ENCODE assay signal across 1 cellular context in the genomic region with DNA sequence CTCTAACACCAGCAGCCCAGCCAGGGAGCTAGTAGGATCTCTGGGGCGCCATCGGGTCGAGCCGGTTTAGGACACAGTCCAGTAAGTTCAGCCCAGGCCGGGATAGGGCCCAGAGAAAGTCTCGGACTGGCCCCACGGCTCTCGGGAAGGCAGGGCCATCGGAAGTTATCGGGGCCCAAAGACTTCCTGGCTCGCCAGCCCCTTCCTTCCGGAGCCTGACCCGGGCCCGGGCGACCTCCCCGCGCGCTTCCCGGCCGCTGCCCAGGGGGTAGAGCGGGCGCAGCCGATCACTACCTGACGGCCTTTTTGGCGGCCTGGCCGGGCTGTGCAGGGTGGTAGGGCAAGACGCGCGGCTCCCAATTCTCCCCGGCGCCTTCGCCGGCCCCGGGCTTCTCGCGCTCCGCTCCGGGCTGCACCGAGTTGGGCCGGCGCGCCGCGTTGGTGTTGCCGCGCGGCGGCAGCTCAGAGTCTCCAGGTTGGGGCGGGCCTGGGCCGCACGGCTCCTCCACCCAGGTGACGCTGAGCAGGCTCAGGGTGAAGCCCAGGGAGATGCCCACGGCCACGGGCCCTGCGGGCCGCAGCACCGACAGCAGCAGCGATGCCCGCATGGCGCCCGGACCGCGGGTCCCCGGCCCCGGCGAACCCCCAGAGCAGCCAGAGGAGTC.
TF ChIP-seq lines count a peak whose summit lies in the region.

No MANE protein-coding gene starts in this region.

TF ChIP-seq in HepG2, 621 proteins besides CTCF, POLR2A, EP300 and RAD21 (continued from another document and continues in another):
- no peak for TF ChIP-seq ZNF256 (CRISPR knock-in tag; conservative IDR thresholded peaks at IDR 0.05)
- TF ChIP-seq ZBTB49 (CRISPR knock-in tag; IDR thresholded peaks at IDR 0.05; ENCODE audit: borderline replicate concordance) = no peak
- no peak for TF ChIP-seq ZSCAN29 (CRISPR knock-in tag; conservative IDR thresholded peaks at IDR 0.05)
- TF ChIP-seq ZBTB44 (CRISPR knock-in tag; IDR thresholded peaks at IDR 0.05) = no peak
- TF ChIP-seq, protein P1, sequence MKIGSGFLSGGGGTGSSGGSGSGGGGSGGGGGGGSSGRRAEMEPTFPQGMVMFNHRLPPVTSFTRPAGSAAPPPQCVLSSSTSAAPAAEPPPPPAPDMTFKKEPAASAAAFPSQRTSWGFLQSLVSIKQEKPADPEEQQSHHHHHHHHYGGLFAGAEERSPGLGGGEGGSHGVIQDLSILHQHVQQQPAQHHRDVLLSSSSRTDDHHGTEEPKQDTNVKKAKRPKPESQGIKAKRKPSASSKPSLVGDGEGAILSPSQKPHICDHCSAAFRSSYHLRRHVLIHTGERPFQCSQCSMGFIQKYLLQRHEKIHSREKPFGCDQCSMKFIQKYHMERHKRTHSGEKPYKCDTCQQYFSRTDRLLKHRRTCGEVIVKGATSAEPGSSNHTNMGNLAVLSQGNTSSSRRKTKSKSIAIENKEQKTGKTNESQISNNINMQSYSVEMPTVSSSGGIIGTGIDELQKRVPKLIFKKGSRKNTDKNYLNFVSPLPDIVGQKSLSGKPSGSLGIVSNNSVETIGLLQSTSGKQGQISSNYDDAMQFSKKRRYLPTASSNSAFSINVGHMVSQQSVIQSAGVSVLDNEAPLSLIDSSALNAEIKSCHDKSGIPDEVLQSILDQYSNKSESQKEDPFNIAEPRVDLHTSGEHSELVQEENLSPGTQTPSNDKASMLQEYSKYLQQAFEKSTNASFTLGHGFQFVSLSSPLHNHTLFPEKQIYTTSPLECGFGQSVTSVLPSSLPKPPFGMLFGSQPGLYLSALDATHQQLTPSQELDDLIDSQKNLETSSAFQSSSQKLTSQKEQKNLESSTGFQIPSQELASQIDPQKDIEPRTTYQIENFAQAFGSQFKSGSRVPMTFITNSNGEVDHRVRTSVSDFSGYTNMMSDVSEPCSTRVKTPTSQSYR (CRISPR knock-in tag; IDR thresholded peaks at IDR 0.05; ENCODE audit: borderline replicate concordance) = no peak
- TF ChIP-seq, protein P2, sequence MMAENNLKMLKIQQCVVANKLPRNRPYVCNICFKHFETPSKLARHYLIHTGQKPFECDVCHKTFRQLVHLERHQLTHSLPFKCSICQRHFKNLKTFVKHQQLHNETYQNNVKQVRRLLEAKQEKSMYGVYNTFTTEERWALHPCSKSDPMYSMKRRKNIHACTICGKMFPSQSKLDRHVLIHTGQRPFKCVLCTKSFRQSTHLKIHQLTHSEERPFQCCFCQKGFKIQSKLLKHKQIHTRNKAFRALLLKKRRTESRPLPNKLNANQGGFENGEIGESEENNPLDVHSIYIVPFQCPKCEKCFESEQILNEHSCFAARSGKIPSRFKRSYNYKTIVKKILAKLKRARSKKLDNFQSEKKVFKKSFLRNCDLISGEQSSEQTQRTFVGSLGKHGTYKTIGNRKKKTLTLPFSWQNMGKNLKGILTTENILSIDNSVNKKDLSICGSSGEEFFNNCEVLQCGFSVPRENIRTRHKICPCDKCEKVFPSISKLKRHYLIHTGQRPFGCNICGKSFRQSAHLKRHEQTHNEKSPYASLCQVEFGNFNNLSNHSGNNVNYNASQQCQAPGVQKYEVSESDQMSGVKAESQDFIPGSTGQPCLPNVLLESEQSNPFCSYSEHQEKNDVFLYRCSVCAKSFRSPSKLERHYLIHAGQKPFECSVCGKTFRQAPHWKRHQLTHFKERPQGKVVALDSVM (CRISPR knock-in tag; IDR thresholded peaks at IDR 0.05) = no peak
- no peak; the same call in 1 of the 2 replicates for TF ChIP-seq ZNF430 (CRISPR knock-in tag; IDR thresholded peaks at IDR 0.05)
- no peak for TF ChIP-seq MEIS2 (CRISPR knock-in tag; IDR thresholded peaks at IDR 0.05)
- no peak for TF ChIP-seq SAFB2 (CRISPR knock-in tag; IDR thresholded peaks at IDR 0.05; ENCODE audit: borderline replicate concordance, low read depth)
- no peak for TF ChIP-seq REL (CRISPR knock-in tag; conservative IDR thresholded peaks at IDR 0.05)
- TF ChIP-seq GLI4 (CRISPR knock-in tag; IDR thresholded peaks at IDR 0.05; ENCODE audit: borderline replicate concordance) = 0 out of 2 replicates have a peak, but pooled peaks have one; percentile 80
- TF ChIP-seq, protein P3, sequence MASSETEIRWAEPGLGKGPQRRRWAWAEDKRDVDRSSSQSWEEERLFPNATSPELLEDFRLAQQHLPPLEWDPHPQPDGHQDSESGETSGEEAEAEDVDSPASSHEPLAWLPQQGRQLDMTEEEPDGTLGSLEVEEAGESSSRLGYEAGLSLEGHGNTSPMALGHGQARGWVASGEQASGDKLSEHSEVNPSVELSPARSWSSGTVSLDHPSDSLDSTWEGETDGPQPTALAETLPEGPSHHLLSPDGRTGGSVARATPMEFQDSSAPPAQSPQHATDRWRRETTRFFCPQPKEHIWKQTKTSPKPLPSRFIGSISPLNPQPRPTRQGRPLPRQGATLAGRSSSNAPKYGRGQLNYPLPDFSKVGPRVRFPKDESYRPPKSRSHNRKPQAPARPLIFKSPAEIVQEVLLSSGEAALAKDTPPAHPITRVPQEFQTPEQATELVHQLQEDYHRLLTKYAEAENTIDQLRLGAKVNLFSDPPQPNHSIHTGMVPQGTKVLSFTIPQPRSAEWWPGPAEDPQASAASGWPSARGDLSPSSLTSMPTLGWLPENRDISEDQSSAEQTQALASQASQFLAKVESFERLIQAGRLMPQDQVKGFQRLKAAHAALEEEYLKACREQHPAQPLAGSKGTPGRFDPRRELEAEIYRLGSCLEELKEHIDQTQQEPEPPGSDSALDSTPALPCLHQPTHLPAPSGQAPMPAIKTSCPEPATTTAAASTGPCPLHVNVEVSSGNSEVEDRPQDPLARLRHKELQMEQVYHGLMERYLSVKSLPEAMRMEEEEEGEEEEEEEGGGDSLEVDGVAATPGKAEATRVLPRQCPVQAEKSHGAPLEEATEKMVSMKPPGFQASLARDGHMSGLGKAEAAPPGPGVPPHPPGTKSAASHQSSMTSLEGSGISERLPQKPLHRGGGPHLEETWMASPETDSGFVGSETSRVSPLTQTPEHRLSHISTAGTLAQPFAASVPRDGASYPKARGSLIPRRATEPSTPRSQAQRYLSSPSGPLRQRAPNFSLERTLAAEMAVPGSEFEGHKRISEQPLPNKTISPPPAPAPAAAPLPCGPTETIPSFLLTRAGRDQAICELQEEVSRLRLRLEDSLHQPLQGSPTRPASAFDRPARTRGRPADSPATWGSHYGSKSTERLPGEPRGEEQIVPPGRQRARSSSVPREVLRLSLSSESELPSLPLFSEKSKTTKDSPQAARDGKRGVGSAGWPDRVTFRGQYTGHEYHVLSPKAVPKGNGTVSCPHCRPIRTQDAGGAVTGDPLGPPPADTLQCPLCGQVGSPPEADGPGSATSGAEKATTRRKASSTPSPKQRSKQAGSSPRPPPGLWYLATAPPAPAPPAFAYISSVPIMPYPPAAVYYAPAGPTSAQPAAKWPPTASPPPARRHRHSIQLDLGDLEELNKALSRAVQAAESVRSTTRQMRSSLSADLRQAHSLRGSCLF (CRISPR knock-in tag; IDR thresholded peaks at IDR 0.05; ENCODE audit: borderline replicate concordance) = no peak
- no peak for TF ChIP-seq ZNF496 (CRISPR knock-in tag; IDR thresholded peaks at IDR 0.05; ENCODE audit: insufficient replicate concordance)
- 0 out of 2 replicates have a peak, but pooled peaks have one; percentile 48 for TF ChIP-seq ZNF660 (CRISPR knock-in tag; IDR thresholded peaks at IDR 0.05; ENCODE audit: borderline replicate concordance, low read depth)
- TF ChIP-seq ARID4A (CRISPR knock-in tag; IDR thresholded peaks at IDR 0.05; ENCODE audit: borderline replicate concordance) = no peak; the same call in 1 of the 2 replicates
- TF ChIP-seq PPARG (CRISPR knock-in tag; conservative IDR thresholded peaks at IDR 0.05) = 0 out of 2 replicates have a peak, but pooled peaks have one; percentile 35
- no peak for TF ChIP-seq JUND (CRISPR knock-in tag; IDR thresholded peaks at IDR 0.05)
- TF ChIP-seq, protein P4, sequence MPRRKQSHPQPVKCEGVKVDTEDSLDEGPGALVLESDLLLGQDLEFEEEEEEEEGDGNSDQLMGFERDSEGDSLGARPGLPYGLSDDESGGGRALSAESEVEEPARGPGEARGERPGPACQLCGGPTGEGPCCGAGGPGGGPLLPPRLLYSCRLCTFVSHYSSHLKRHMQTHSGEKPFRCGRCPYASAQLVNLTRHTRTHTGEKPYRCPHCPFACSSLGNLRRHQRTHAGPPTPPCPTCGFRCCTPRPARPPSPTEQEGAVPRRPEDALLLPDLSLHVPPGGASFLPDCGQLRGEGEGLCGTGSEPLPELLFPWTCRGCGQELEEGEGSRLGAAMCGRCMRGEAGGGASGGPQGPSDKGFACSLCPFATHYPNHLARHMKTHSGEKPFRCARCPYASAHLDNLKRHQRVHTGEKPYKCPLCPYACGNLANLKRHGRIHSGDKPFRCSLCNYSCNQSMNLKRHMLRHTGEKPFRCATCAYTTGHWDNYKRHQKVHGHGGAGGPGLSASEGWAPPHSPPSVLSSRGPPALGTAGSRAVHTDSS (CRISPR knock-in tag; conservative IDR thresholded peaks at IDR 0.05) = no peak
- no peak; the same call in 1 of the 2 replicates for TF ChIP-seq TMF1 (CRISPR knock-in tag; IDR thresholded peaks at IDR 0.05; ENCODE audit: low read depth)
- peak; percentile 77 for TF ChIP-seq HES4 (CRISPR knock-in tag; IDR thresholded peaks at IDR 0.05; ENCODE audit: borderline replicate concordance)
- no peak for TF ChIP-seq TP53 (CRISPR knock-in tag; conservative IDR thresholded peaks at IDR 0.05)
- no peak for TF ChIP-seq MXI1 (IDR thresholded peaks at IDR 0.05; ENCODE audit: borderline replicate concordance, low read depth, low read length)
- TF ChIP-seq HOXA9 (CRISPR knock-in tag; IDR thresholded peaks at IDR 0.05; ENCODE audit: borderline replicate concordance) = peak; percentile 66; the same call in 1 of the 2 replicates
- no peak; the same call in 1 of the 2 replicates for TF ChIP-seq ZNF329 (CRISPR knock-in tag; IDR thresholded peaks at IDR 0.05; ENCODE audit: low read depth)
- 0 out of 2 replicates have a peak, but pooled peaks have one; percentile 48 for TF ChIP-seq XBP1 (CRISPR knock-in tag; IDR thresholded peaks at IDR 0.05)
- TF ChIP-seq ZNF724P (CRISPR knock-in tag; IDR thresholded peaks at IDR 0.05; ENCODE audit: borderline replicate concordance) = no peak
- TF ChIP-seq HNRNPL (IDR thresholded peaks at IDR 0.05; ENCODE audit: low read depth, low read length) = peak; percentile 47; the same call in 1 of the 2 replicates
- no peak for TF ChIP-seq HNRNPH1 (optimal IDR thresholded peaks at IDR 0.05; ENCODE audit: low read depth, low read length)
